In genomic region chr2:240583774-240584173, GRCh38 we compare ENCODE assay signal across 18 cellular contexts. TPM values are rescaled to one million over a fixed set of nuclear protein-coding genes. Genes with fewer than 3 reads are reported as not detected.
DNase-seq lines count a peak whose midpoint lies in the region; ATAC-seq and TF ChIP-seq lines count a peak whose summit lies in the region.
"Had no signal": no experiment of that assay in that cellular context is flagged by ENCODE, and none has a peak within 500 bp of the region (broad histone marks: within the 10 kb centered on the region; RNA-seq: fewer than 3 reads in every experiment).

No MANE protein-coding gene starts in this region.

- H3K27me3 Mint-ChIP-seq in chondrocyte (ENCODE audit: low read depth): no peaks in the 10 kb centered on the region
- H3K27me3 Mint-ChIP-seq in stimulated activated naive B cell treated with anti-CD40 and anti-IgM and Interleukin-4, amounts not matched to agents 10 μg/mL and 1 μg/mL and 100 μg/mL, for 72 hours: no peaks in the 10 kb centered on the region

- H3K27ac ChIP-seq in left ventricle myocardium inferior (replicated peaks) (no peak overlapping the region), OCI-LY3 (ENCODE audit: low read length) (peak overlapping the region; percentile 98)
- H3K27ac ChIP-seq: PC-9 had no signal

- no peak overlapping the region for H2AFZ ChIP-seq in OCI-LY3 (ENCODE audit: low read depth, low read length)
- H2AFZ ChIP-seq: PC-9 had no signal

- H3K4me3 ChIP-seq in left ventricle myocardium inferior: no peak overlapping the region
- peak overlapping the region; percentile 42; the same call in 1 of the 2 replicates for H3K4me3 ChIP-seq in OCI-LY3 (ENCODE audit: low read length)

- H3K36me3 Mint-ChIP-seq in chondrocyte (ENCODE audit: low read depth): peaks cover 2% of the 10 kb centered on the region
- peaks cover 26 to 56% of the 10 kb centered on the region in 2 donors for H3K36me3 Mint-ChIP-seq in stimulated activated naive B cell treated with anti-CD40 and anti-IgM and Interleukin-4, amounts not matched to agents 10 μg/mL and 1 μg/mL and 100 μg/mL, for 72 hours

- H3K27ac Mint-ChIP-seq in chondrocyte (ENCODE audit: unreplicated experiment): no peak overlapping the region
- H3K27ac Mint-ChIP-seq in stimulated activated naive B cell treated with anti-CD40 and anti-IgM and Interleukin-4, amounts not matched to agents 10 μg/mL and 1 μg/mL and 100 μg/mL, for 72 hours: peak overlapping the region; percentile 62

- ATAC-seq in Right ventricle myocardium superior (ENCODE audit: poor library complexity): no peak
- no peak for ATAC-seq in stimulated activated naive B cell treated with anti-CD40 and anti-IgM and Interleukin-4, amounts not matched to agents 10 μg/mL and 1 μg/mL and 100 μg/mL, for 72 hours (replicated peaks)
- ATAC-seq in stimulated activated naive CD8-positive, alpha-beta T cell treated with anti-CD3 and anti-CD28 coated beads, Interleukin-15, Interleukin-2, amounts not matched to agents 100 U/mL and 50 U/mL, for 24 hours: no peak

- peaks cover 70% of the 10 kb centered on the region for H3K79me2 ChIP-seq in OCI-LY3 (ENCODE audit: low read length)

- H3K27me3 ChIP-seq in left ventricle myocardium inferior (ENCODE audit: low read depth) (no peaks in the 10 kb centered on the region), OCI-LY3 (ENCODE audit: low read depth, low read length) (no peaks in the 10 kb centered on the region)

- peaks cover 10% of the 10 kb centered on the region for H4K20me1 ChIP-seq in OCI-LY3 (ENCODE audit: insufficient read depth, low read length)

- H3K9ac ChIP-seq in OCI-LY3 (ENCODE audit: low read length): peak overlapping the region; percentile 58; the same call in 1 of the 2 replicates
- H3K9ac ChIP-seq: SK-N-SH had no signal

- DNase-seq in left ventricle myocardium inferior (peak; percentile 3), Right ventricle myocardium superior (no peak), chondrocyte (ENCODE audit: low spot score) (peak; percentile 7), NCI-H446 (lab: John Stamatoyannopoulos, UW) (no peak), D341Med (ENCODE audit: low spot score) (no peak)
- no peak for DNase-seq in stimulated activated naive B cell treated with anti-CD40 and anti-IgM and Interleukin-4, amounts not matched to agents 10 μg/mL and 1 μg/mL and 100 μg/mL, for 72 hours
- DNase-seq in stimulated activated naive CD8-positive, alpha-beta T cell treated with anti-CD3 and anti-CD28 coated beads, Interleukin-15, Interleukin-2, amounts not matched to agents 100 U/mL and 50 U/mL, for 24 hours: no peak
- DNase-seq: C1 segment of cervical spinal cord; DMS53; GOT3; NCI-H1417; NCI-H2029 treated with DMSO at 0.1 percent for 48 hours; NK-92 treated with Interleukin-12 subunit alpha and Interleukin-12 subunit beta, amount 100 ng/mL, for 24 hours; PC-9; SK-N-SH had no signal

- H3K4me1 ChIP-seq in left ventricle myocardium inferior: peaks cover 68% of the 10 kb centered on the region
- H3K4me1 ChIP-seq in OCI-LY3 (ENCODE audit: low read length): peaks cover 50% of the 10 kb centered on the region

- no peaks in the 10 kb centered on the region for H3K9me3 Mint-ChIP-seq in chondrocyte (ENCODE audit: low read depth)
- H3K9me3 Mint-ChIP-seq in stimulated activated naive B cell treated with anti-CD40 and anti-IgM and Interleukin-4, amounts not matched to agents 10 μg/mL and 1 μg/mL and 100 μg/mL, for 72 hours: peaks cover 0 to 2% of the 10 kb centered on the region in 2 donors
- H3K9me3 Mint-ChIP-seq: T-helper 1 cell treated with Interleukin-12 subunit alpha and Interleukin-12 subunit beta and Interleukin-4 antibody, amounts not matched to agents 30 μg/mL and 1 μg/mL, for 36 hours had no signal

- peak overlapping the region; percentile 60 for H3K4me2 ChIP-seq in OCI-LY3 (ENCODE audit: low read length)

- H3K9me3 ChIP-seq in left ventricle myocardium inferior (replicated peaks) (peaks cover 8% of the 10 kb centered on the region), OCI-LY3 (ENCODE audit: insufficient read depth, low read length) (no peaks in the 10 kb centered on the region)
- H3K9me3 ChIP-seq: SK-N-SH had no signal

- H3K36me3 ChIP-seq in left ventricle myocardium inferior (peaks cover 5% of the 10 kb centered on the region), OCI-LY3 (replicated peaks; ENCODE audit: low read depth, low read length) (peaks cover 34% of the 10 kb centered on the region)

- no peak overlapping the region for H3K4me3 Mint-ChIP-seq in chondrocyte (ENCODE audit: unreplicated experiment)
- no peak overlapping the region for H3K4me3 Mint-ChIP-seq in stimulated activated naive B cell treated with anti-CD40 and anti-IgM and Interleukin-4, amounts not matched to agents 10 μg/mL and 1 μg/mL and 100 μg/mL, for 72 hours

- H3K4me1 Mint-ChIP-seq in chondrocyte (ENCODE audit: low read depth): peaks cover 62% of the 10 kb centered on the region
- H3K4me1 Mint-ChIP-seq in stimulated activated naive B cell treated with anti-CD40 and anti-IgM and Interleukin-4, amounts not matched to agents 10 μg/mL and 1 μg/mL and 100 μg/mL, for 72 hours: peaks cover 49 to 76% of the 10 kb centered on the region in 2 donors

- TF ChIP-seq CTCF in left ventricle myocardium inferior (IDR thresholded peaks at IDR 0.05; ENCODE audit: borderline replicate concordance) (no peak), OCI-LY3 (IDR thresholded peaks at IDR 0.05; ENCODE audit: low read depth, low read length) (no peak), chondrocyte (IDR thresholded peaks at IDR 0.05) (no peak)

- intact Hi-C loops in left ventricle myocardium inferior (cut with micrococcal nuclease) (no loop called here), Right ventricle myocardium superior (cut with DNase I) (no loop called here)

RNA-seq across cellular contexts. Expression of gene CAPN10, which starts 2.8 kb away (rescaled TPM):
- total RNA-seq in left ventricle myocardium inferior: 31.2 TPM
- total RNA-seq in Right ventricle myocardium superior: 49.7 TPM
- total RNA-seq in chondrocyte: 22.0 to 29.4 TPM (median 22.7 TPM) in 3 replicates

RNA-seq across cellular contexts. Expression of gene RNPEPL1, which starts 15.5 kb away (rescaled TPM):
- total RNA-seq in left ventricle myocardium inferior (80.1 TPM), Right ventricle myocardium superior (89.5 TPM), chondrocyte (54.9 to 63.2 TPM (median 61.3 TPM) in 3 replicates)

RNA-seq across cellular contexts. Expression of gene DUSP28, which starts 23.6 kb away (rescaled TPM):
- total RNA-seq in left ventricle myocardium inferior (19.3 TPM), Right ventricle myocardium superior (11.5 TPM), chondrocyte (3.4 to 4.7 TPM (median 3.7 TPM) in 3 replicates)

RNA-seq across cellular contexts. Expression of gene ANKMY1, which starts 26.0 kb away (rescaled TPM):
- 4.0 TPM for total RNA-seq in left ventricle myocardium inferior
- 5.6 TPM for total RNA-seq in Right ventricle myocardium superior
- 9.5 to 20.6 TPM (median 10.8 TPM) in 3 replicates for total RNA-seq in chondrocyte

RNA-seq across cellular contexts. Expression of gene GPR35, which starts 41.5 kb away (rescaled TPM):
- 1.3 TPM for total RNA-seq in left ventricle myocardium inferior
- total RNA-seq in Right ventricle myocardium superior: 2.0 TPM
- 1.9 to 2.9 TPM (median 2.8 TPM) in 3 replicates for total RNA-seq in chondrocyte
- total RNA-seq: G401 had no signal

Comparison
In these comparisons a context has a peak if more than half of its experiments do, and no peak if none do; other contexts are left out.
1. DNase-seq: peak in left ventricle myocardium inferior (single experiment) and chondrocyte (single experiment); none in Right ventricle myocardium superior (single experiment), stimulated activated naive B cell treated with anti-CD40 and anti-IgM and Interleukin-4, amounts not matched to agents 10 μg/mL and 1 μg/mL and 100 μg/mL, for 72 hours (single experiment), NCI-H446 (0 of 2), stimulated activated naive CD8-positive, alpha-beta T cell treated with anti-CD3 and anti-CD28 coated beads, Interleukin-15, Interleukin-2, amounts not matched to agents 100 U/mL and 50 U/mL, for 24 hours (single experiment) and D341Med (single experiment).